ENCODE assay signal across 1 cellular context in the genomic region with DNA sequence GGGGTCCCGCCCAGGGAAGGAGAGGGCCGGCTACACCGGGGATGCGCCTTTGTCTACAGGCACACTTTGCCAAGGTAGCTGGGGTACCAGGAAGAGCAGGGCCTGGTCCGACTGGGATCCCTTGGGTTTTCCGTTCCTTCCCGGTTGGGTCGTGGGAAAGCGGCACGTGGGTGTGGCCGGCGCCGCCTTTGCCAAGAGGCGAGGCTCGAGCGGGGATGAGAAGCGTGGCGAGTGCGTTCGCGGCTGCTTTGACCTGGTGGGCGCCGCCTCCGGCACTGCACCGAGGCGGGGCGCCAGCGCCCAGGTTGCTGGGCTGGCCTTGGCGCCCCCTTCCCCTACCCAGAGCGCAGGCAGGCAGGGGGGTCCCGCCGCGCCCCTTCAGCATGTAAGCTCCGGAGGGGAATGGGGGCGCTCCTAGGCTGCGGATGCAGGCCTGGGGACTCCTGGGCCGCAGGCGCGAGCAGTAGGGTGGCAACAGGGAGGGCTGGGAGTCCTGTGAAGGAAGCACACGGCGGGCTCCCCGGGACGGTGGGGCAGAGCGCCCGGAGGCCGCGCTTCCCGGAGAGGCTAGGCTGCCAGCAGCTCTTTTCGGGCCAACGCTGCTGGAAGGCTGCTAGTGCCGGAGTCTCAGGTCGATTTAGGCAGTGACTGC.
TF ChIP-seq lines count a peak whose summit lies in the region.

No MANE protein-coding gene starts in this region.

TF ChIP-seq in WTC11, 78 proteins besides CTCF, POLR2A, EP300 and RAD21 (continued from another document):
- TF ChIP-seq, protein P1, sequence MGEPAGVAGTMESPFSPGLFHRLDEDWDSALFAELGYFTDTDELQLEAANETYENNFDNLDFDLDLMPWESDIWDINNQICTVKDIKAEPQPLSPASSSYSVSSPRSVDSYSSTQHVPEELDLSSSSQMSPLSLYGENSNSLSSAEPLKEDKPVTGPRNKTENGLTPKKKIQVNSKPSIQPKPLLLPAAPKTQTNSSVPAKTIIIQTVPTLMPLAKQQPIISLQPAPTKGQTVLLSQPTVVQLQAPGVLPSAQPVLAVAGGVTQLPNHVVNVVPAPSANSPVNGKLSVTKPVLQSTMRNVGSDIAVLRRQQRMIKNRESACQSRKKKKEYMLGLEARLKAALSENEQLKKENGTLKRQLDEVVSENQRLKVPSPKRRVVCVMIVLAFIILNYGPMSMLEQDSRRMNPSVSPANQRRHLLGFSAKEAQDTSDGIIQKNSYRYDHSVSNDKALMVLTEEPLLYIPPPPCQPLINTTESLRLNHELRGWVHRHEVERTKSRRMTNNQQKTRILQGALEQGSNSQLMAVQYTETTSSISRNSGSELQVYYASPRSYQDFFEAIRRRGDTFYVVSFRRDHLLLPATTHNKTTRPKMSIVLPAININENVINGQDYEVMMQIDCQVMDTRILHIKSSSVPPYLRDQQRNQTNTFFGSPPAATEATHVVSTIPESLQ (CRISPR knock-in tag; IDR thresholded peaks at IDR 0.05) = no peak
- TF ChIP-seq TCF7 (CRISPR knock-in tag; IDR thresholded peaks at IDR 0.05; ENCODE audit: low read depth) (peak; percentile 83), TEAD1 (CRISPR knock-in tag; IDR thresholded peaks at IDR 0.05) (peak; percentile 74; the same call in 1 of the 2 replicates), ESRRA (CRISPR knock-in tag; IDR thresholded peaks at IDR 0.05; ENCODE audit: borderline replicate concordance) (0 out of 2 replicates have a peak, but pooled peaks have one; percentile 36), ZNF232 (CRISPR knock-in tag; IDR thresholded peaks at IDR 0.05) (peak; percentile 40; the same call in 1 of the 2 replicates), ELF4 (CRISPR knock-in tag; IDR thresholded peaks at IDR 0.05; ENCODE audit: low read depth) (no peak), EMX1 (CRISPR knock-in tag; IDR thresholded peaks at IDR 0.05) (no peak), ZBTB21 (CRISPR knock-in tag; IDR thresholded peaks at IDR 0.05; ENCODE audit: borderline replicate concordance) (no peak), JUN (CRISPR knock-in tag; IDR thresholded peaks at IDR 0.05) (no peak), GRHL2 (CRISPR knock-in tag; IDR thresholded peaks at IDR 0.05; ENCODE audit: insufficient replicate concordance, severe bottlenecking) (no peak), ATF1 (CRISPR knock-in tag; IDR thresholded peaks at IDR 0.05) (no peak), NR2C2 (CRISPR knock-in tag; IDR thresholded peaks at IDR 0.05) (no peak), SP1 (CRISPR knock-in tag; conservative IDR thresholded peaks at IDR 0.05) (peak; percentile 61)
- TF ChIP-seq, protein P2, sequence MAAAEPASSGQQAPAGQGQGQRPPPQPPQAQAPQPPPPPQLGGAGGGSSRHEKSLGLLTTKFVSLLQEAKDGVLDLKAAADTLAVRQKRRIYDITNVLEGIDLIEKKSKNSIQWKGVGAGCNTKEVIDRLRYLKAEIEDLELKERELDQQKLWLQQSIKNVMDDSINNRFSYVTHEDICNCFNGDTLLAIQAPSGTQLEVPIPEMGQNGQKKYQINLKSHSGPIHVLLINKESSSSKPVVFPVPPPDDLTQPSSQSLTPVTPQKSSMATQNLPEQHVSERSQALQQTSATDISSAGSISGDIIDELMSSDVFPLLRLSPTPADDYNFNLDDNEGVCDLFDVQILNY (CRISPR knock-in tag; IDR thresholded peaks at IDR 0.05) = 0 out of 2 replicates have a peak, but pooled peaks have one; percentile 8
- TF ChIP-seq, protein P3, sequence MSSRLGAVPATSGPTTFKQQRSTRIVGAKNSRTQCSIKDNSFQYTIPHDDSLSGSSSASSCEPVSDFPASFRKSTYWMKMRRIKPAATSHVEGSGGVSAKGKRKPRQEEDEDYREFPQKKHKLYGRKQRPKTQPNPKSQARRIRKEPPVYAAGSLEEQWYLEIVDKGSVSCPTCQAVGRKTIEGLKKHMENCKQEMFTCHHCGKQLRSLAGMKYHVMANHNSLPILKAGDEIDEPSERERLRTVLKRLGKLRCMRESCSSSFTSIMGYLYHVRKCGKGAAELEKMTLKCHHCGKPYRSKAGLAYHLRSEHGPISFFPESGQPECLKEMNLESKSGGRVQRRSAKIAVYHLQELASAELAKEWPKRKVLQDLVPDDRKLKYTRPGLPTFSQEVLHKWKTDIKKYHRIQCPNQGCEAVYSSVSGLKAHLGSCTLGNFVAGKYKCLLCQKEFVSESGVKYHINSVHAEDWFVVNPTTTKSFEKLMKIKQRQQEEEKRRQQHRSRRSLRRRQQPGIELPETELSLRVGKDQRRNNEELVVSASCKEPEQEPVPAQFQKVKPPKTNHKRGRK (CRISPR knock-in tag; IDR thresholded peaks at IDR 0.05; ENCODE audit: borderline replicate concordance) = no peak
- TF ChIP-seq, protein P4, sequence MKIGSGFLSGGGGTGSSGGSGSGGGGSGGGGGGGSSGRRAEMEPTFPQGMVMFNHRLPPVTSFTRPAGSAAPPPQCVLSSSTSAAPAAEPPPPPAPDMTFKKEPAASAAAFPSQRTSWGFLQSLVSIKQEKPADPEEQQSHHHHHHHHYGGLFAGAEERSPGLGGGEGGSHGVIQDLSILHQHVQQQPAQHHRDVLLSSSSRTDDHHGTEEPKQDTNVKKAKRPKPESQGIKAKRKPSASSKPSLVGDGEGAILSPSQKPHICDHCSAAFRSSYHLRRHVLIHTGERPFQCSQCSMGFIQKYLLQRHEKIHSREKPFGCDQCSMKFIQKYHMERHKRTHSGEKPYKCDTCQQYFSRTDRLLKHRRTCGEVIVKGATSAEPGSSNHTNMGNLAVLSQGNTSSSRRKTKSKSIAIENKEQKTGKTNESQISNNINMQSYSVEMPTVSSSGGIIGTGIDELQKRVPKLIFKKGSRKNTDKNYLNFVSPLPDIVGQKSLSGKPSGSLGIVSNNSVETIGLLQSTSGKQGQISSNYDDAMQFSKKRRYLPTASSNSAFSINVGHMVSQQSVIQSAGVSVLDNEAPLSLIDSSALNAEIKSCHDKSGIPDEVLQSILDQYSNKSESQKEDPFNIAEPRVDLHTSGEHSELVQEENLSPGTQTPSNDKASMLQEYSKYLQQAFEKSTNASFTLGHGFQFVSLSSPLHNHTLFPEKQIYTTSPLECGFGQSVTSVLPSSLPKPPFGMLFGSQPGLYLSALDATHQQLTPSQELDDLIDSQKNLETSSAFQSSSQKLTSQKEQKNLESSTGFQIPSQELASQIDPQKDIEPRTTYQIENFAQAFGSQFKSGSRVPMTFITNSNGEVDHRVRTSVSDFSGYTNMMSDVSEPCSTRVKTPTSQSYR (CRISPR knock-in tag; IDR thresholded peaks at IDR 0.05) = no peak
- TF ChIP-seq, protein P5, sequence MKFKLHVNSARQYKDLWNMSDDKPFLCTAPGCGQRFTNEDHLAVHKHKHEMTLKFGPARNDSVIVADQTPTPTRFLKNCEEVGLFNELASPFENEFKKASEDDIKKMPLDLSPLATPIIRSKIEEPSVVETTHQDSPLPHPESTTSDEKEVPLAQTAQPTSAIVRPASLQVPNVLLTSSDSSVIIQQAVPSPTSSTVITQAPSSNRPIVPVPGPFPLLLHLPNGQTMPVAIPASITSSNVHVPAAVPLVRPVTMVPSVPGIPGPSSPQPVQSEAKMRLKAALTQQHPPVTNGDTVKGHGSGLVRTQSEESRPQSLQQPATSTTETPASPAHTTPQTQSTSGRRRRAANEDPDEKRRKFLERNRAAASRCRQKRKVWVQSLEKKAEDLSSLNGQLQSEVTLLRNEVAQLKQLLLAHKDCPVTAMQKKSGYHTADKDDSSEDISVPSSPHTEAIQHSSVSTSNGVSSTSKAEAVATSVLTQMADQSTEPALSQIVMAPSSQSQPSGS (CRISPR knock-in tag; IDR thresholded peaks at IDR 0.05; ENCODE audit: borderline replicate concordance, low read depth) = no peak
- TF ChIP-seq, protein P6, sequence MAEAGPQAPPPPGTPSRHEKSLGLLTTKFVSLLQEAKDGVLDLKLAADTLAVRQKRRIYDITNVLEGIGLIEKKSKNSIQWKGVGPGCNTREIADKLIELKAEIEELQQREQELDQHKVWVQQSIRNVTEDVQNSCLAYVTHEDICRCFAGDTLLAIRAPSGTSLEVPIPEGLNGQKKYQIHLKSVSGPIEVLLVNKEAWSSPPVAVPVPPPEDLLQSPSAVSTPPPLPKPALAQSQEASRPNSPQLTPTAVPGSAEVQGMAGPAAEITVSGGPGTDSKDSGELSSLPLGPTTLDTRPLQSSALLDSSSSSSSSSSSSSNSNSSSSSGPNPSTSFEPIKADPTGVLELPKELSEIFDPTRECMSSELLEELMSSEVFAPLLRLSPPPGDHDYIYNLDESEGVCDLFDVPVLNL (CRISPR knock-in tag; IDR thresholded peaks at IDR 0.05; ENCODE audit: borderline replicate concordance, low read depth) = no peak
- TF ChIP-seq, protein P7, sequence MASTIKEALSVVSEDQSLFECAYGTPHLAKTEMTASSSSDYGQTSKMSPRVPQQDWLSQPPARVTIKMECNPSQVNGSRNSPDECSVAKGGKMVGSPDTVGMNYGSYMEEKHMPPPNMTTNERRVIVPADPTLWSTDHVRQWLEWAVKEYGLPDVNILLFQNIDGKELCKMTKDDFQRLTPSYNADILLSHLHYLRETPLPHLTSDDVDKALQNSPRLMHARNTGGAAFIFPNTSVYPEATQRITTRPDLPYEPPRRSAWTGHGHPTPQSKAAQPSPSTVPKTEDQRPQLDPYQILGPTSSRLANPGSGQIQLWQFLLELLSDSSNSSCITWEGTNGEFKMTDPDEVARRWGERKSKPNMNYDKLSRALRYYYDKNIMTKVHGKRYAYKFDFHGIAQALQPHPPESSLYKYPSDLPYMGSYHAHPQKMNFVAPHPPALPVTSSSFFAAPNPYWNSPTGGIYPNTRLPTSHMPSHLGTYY (CRISPR knock-in tag; IDR thresholded peaks at IDR 0.05) = no peak
- TF ChIP-seq, protein P8, sequence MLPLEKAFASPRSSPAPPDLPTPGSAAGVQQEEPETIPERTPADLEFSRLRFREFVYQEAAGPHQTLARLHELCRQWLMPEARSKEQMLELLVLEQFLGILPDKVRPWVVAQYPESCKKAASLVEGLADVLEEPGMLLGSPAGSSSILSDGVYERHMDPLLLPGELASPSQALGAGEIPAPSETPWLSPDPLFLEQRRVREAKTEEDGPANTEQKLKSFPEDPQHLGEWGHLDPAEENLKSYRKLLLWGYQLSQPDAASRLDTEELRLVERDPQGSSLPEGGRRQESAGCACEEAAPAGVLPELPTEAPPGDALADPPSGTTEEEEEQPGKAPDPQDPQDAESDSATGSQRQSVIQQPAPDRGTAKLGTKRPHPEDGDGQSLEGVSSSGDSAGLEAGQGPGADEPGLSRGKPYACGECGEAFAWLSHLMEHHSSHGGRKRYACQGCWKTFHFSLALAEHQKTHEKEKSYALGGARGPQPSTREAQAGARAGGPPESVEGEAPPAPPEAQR (CRISPR knock-in tag; IDR thresholded peaks at IDR 0.05) = no peak
